20 cellular contexts compared by ENCODE assay signal in genomic region chr13:114309806-114310410, GRCh38. TPM values are rescaled to one million over a fixed set of nuclear protein-coding genes. Genes with fewer than 3 reads are reported as not detected.
DNase-seq lines count a peak whose midpoint lies in the region; ATAC-seq and TF ChIP-seq lines count a peak whose summit lies in the region.
"Had no signal": no experiment of that assay in that cellular context is flagged by ENCODE, and none has a peak within 500 bp of the region (broad histone marks: within the 10 kb centered on the region; RNA-seq: fewer than 3 reads in every experiment).

No MANE protein-coding gene starts in this region.

- H3K4me3 Mint-ChIP-seq in GM23338: no peak overlapping the region
- H3K4me3 Mint-ChIP-seq: activated naive CD8-positive, alpha-beta T cell; naive B cell; T-cell had no signal

- H3K27me3 ChIP-seq in GM23338 (ENCODE audit: insufficient read depth) (no peaks in the 10 kb centered on the region), BE2C (no peaks in the 10 kb centered on the region), WERI-Rb-1 (ENCODE audit: insufficient read depth, low read depth, severe bottlenecking) (no peaks in the 10 kb centered on the region)
- H3K27me3 ChIP-seq: heart left ventricle, upper lobe of left lung had no signal

- peak; percentile 21 to 88 (median 58) for DNase-seq in NCI-H1417 (lab: John Stamatoyannopoulos, UW)
- DNase-seq in NCI-H1417 treated with DMSO at 0.1 percent for 48 hours (lab: John Stamatoyannopoulos, UW): no peak
- DNase-seq in GM23338 (ENCODE audit: low spot score): peak; percentile 11
- peak; percentile 27 for DNase-seq in NCI-H510A (lab: John Stamatoyannopoulos, UW)
- DNase-seq in left kidney (ENCODE audit: low read depth, low spot score): peak; percentile 5
- no peak for DNase-seq in BE2C
- DNase-seq in WERI-Rb-1: no peak
- DNase-seq in activated CD4-positive, alpha-beta T cell treated with anti-CD3 and anti-CD28 coated beads, Interleukin-2, amount 50 U/mL, for 48 hours: no peak
- DNase-seq: cerebellar nuclear complex; heart left ventricle; left colon; mesendoderm; naive B cell; NCI-H1105; right cardiac atrium; stimulated activated CD4-positive, alpha-beta T cell treated with anti-CD3 and anti-CD28 coated beads, Interleukin-15, amount 100 ng/mL, for 24 hours; T-cell; upper lobe of left lung had no signal

- H3K27me3 Mint-ChIP-seq in GM23338 (ENCODE audit: insufficient read depth, low read depth, poor library complexity): peaks cover 8% of the 10 kb centered on the region
- H3K27me3 Mint-ChIP-seq: activated naive CD8-positive, alpha-beta T cell; naive B cell; T-cell had no signal

- no peaks in the 10 kb centered on the region; the same call in 1 of the 2 replicates for H3F3A ChIP-seq in GM23338 (replicated peaks; ENCODE audit: low read depth)

- H3K4me3 ChIP-seq in GM23338: no peak overlapping the region
- no peak overlapping the region for H3K4me3 ChIP-seq in BE2C (ENCODE audit: low read depth, low read length)
- H3K4me3 ChIP-seq in WERI-Rb-1 (ENCODE audit: low read depth, low read length): no peak overlapping the region
- H3K4me3 ChIP-seq: heart left ventricle, upper lobe of left lung had no signal

- H2AFZ ChIP-seq in GM23338: no peak overlapping the region

- peaks cover 11% of the 10 kb centered on the region for H3K4me1 Mint-ChIP-seq in GM23338

- H3K36me3 ChIP-seq in GM23338 (ENCODE audit: insufficient read depth) (peaks cover 12% of the 10 kb centered on the region; the same call in 1 of the 2 replicates), BE2C (peaks cover 6% of the 10 kb centered on the region; the same call in 1 of the 2 replicates), WERI-Rb-1 (peaks cover 22% of the 10 kb centered on the region)

- peaks cover 22% of the 10 kb centered on the region for H3K36me3 Mint-ChIP-seq in GM23338 (ENCODE audit: low read depth)

- H3K9me3 ChIP-seq in BE2C: no peaks in the 10 kb centered on the region
- no peaks in the 10 kb centered on the region for H3K9me3 ChIP-seq in WERI-Rb-1 (ENCODE audit: severe bottlenecking)
- H3K9me3 ChIP-seq: heart left ventricle, upper lobe of left lung had no signal

- H3K27ac ChIP-seq in GM23338 (ENCODE audit: low read depth) (no peak overlapping the region), WERI-Rb-1 (no peak overlapping the region)
- H3K27ac ChIP-seq: 22Rv1, heart left ventricle, upper lobe of left lung had no signal

- H3K79me2 ChIP-seq in GM23338 (replicated peaks; ENCODE audit: insufficient read depth): peaks cover 2% of the 10 kb centered on the region

- H3K4me1 ChIP-seq in GM23338 (ENCODE audit: insufficient read depth): peaks cover 3% of the 10 kb centered on the region; the same call in 1 of the 2 replicates
- H3K4me1 ChIP-seq in BE2C: no peaks in the 10 kb centered on the region; the same call in 1 of the 2 replicates

- H3K9me2 ChIP-seq in GM23338 (ENCODE audit: insufficient read depth): no peaks in the 10 kb centered on the region

- no peak for ATAC-seq in GM23338
- ATAC-seq: heart left ventricle, left colon, right cardiac atrium, T-cell had no signal

- no peaks in the 10 kb centered on the region; the same call in 1 of the 2 replicates for H4K20me1 ChIP-seq in GM23338 (replicated peaks; ENCODE audit: insufficient read depth)

- TF ChIP-seq CTCF in GM23338 (conservative IDR thresholded peaks at IDR 0.05; ENCODE audit: low read depth in 2 of 2): no peak
- no peak for TF ChIP-seq CTCF in BE2C (IDR thresholded peaks at IDR 0.05; ENCODE audit: low read depth, low read length)
- TF ChIP-seq CTCF in WERI-Rb-1 (IDR thresholded peaks at IDR 0.05; ENCODE audit: low read depth, low read length): no peak

- H3K9me3 Mint-ChIP-seq in GM23338: no peaks in the 10 kb centered on the region
- H3K9me3 Mint-ChIP-seq: naive B cell, T-cell had no signal

- H3K4me2 ChIP-seq in GM23338: no peak overlapping the region

- H3K27ac Mint-ChIP-seq in GM23338: no peak overlapping the region
- H3K27ac Mint-ChIP-seq: activated naive CD8-positive, alpha-beta T cell; T-cell had no signal

TF ChIP-seq in GM23338, 12 proteins besides CTCF, POLR2A, EP300 and RAD21 (continues in another document):
- TF ChIP-seq STAT1 (IDR thresholded peaks at IDR 0.05; ENCODE audit: unreplicated experiment) (no peak), EZH2phosphoT487 (IDR thresholded peaks at IDR 0.05; ENCODE audit: unreplicated experiment) (no peak), REST (IDR thresholded peaks at IDR 0.05; ENCODE audit: unreplicated experiment) (no peak), ZNF331 (CRISPR knock-in tag; IDR thresholded peaks at IDR 0.05; ENCODE audit: low read depth) (no peak), POLR2AphosphoS5 (IDR thresholded peaks at IDR 0.05; ENCODE audit: low read depth) (no peak)

RNA-seq across cellular contexts. Expression of gene CHAMP1, which starts 4.4 kb away (rescaled TPM):
- 39.1 and 54.8 TPM in 2 replicates for total RNA-seq in GM23338 (2014; rRNA removed; shearing (Covaris generic))
- polyA plus RNA-seq in GM23338 (2016; fragmentation: Nextera tagmentation; extraction: Ambion mirVana): 32.8 and 35.1 TPM in 2 replicates
- 27.4 TPM for polyA plus RNA-seq in BE2C (2012; ENCODE audit: insufficient read depth, insufficient read length, low read depth)

RNA-seq across cellular contexts. Expression of gene UPF3A, which starts 28.5 kb away (rescaled TPM):
- 45.0 and 57.2 TPM in 2 replicates for total RNA-seq in GM23338 (2014; rRNA removed; shearing (Covaris generic))
- polyA plus RNA-seq in GM23338 (2016; fragmentation: Nextera tagmentation; extraction: Ambion mirVana): 174 and 177 TPM in 2 replicates
- 43.4 TPM for polyA plus RNA-seq in BE2C (2012; ENCODE audit: insufficient read depth, insufficient read length, low read depth)

Comparison
In these comparisons a context has a peak if more than half of its experiments do, and no peak if none do; other contexts are left out.
1. DNase-seq: peak in NCI-H1417 (3 of 3), GM23338 (single experiment), NCI-H510A (single experiment) and left kidney (single experiment); none in NCI-H1417 treated with DMSO at 0.1 percent for 48 hours (single experiment), BE2C (single experiment), WERI-Rb-1 (single experiment) and activated CD4-positive, alpha-beta T cell treated with anti-CD3 and anti-CD28 coated beads, Interleukin-2, amount 50 U/mL, for 48 hours (0 of 2).